8 cellular contexts compared by ENCODE assay signal in genomic region chr13:112588490-112589297, GRCh38. TPM values are rescaled to one million over a fixed set of nuclear protein-coding genes. Genes with fewer than 3 reads are reported as not detected.
DNase-seq lines count a peak whose midpoint lies in the region; ATAC-seq and TF ChIP-seq lines count a peak whose summit lies in the region.

No MANE protein-coding gene starts in this region.

- intact Hi-C loops in posterior cingulate gyrus (cut with DNase I), result loop anchor here (2.0 kb wide), 1 partner anchor 16 kb away; no protein-coding TSS in a partner anchor

- peak overlapping the region; percentile 96 for H3K9ac ChIP-seq in iPS-15b (ENCODE audit: low read depth, low read length)

- peak overlapping the region; percentile 80 for H3K4me3 Mint-ChIP-seq in WTC11
- peak overlapping the region; percentile 90 to 94 for H3K4me3 Mint-ChIP-seq in stimulated activated naive CD8-positive, alpha-beta T cell treated with anti-CD3 and anti-CD28 coated beads, Interleukin-15, amount 100 ng/mL, for 72 hours

- no peaks in the 10 kb centered on the region for H3K9me3 Mint-ChIP-seq in WTC11
- no peaks in the 10 kb centered on the region for H3K9me3 Mint-ChIP-seq in stimulated activated naive CD8-positive, alpha-beta T cell treated with anti-CD3 and anti-CD28 coated beads, Interleukin-15, amount 100 ng/mL, for 72 hours

- POLR2A ChIA-PET in WTC11 (lab: Charles Lee), result interaction anchor here (1.1 to 1.5 kb wide), 2 partner anchors 17 to 123 kb away, joined by 3 read pairs; no protein-coding TSS in a partner anchor

- ATAC-seq in HG03439 (IDR thresholded peaks at IDR 0.05; ENCODE audit: unreplicated experiment), result peak; percentile 1
- ATAC-seq in WTC11, result peak; percentile 11
- ATAC-seq in stimulated activated naive CD8-positive, alpha-beta T cell treated with anti-CD3 and anti-CD28 coated beads, Interleukin-15, amount 100 ng/mL, for 72 hours, result peak; percentile 54

- DNase-seq in AG10803 (ENCODE audit: low read depth) (no peak), WTC11 (ENCODE audit: low spot score) (no peak), posterior cingulate gyrus (no peak), NCI-H446 (lab: John Stamatoyannopoulos, UW) (no peak), AG08396 (ENCODE audit: low spot score) (no peak)
- peak; percentile 40 to 58 for DNase-seq in stimulated activated naive CD8-positive, alpha-beta T cell treated with anti-CD3 and anti-CD28 coated beads, Interleukin-15, amount 100 ng/mL, for 72 hours

- no peaks in the 10 kb centered on the region for H3K27me3 ChIP-seq in iPS-15b (ENCODE audit: control insufficient read depth, insufficient read depth, low read length)

- CTCF ChIA-PET in WTC11 (lab: Charles Lee), result interaction anchor here (1.2 to 1.3 kb wide), 2 partner anchors 17 to 354 kb away, joined by 3 read pairs; no protein-coding TSS in a partner anchor

- TF ChIP-seq CTCF in AG10803 (conservative IDR thresholded peaks at IDR 0.05; ENCODE audit: low read length) (no peak), WTC11 (IDR thresholded peaks at IDR 0.05) (no peak)

- peaks cover 24% of the 10 kb centered on the region for H3K4me1 Mint-ChIP-seq in WTC11
- peaks cover 48% of the 10 kb centered on the region for H3K4me1 Mint-ChIP-seq in stimulated activated naive CD8-positive, alpha-beta T cell treated with anti-CD3 and anti-CD28 coated beads, Interleukin-15, amount 100 ng/mL, for 72 hours

- H3K27me3 Mint-ChIP-seq in WTC11 (ENCODE audit: low read depth), result peaks cover 29% of the 10 kb centered on the region
- H3K27me3 Mint-ChIP-seq in stimulated activated naive CD8-positive, alpha-beta T cell treated with anti-CD3 and anti-CD28 coated beads, Interleukin-15, amount 100 ng/mL, for 72 hours, result no peaks in the 10 kb centered on the region

- H3K4me1 ChIP-seq in iPS-15b (ENCODE audit: control insufficient read depth, insufficient read depth, low read length), result peaks cover 4% of the 10 kb centered on the region

- H3K36me3 Mint-ChIP-seq in WTC11, result no peaks in the 10 kb centered on the region

- H3K4me3 ChIP-seq in AG10803 (ENCODE audit: low read length) (peak overlapping the region; percentile 90), iPS-15b (ENCODE audit: low read depth, low read length) (peak overlapping the region; percentile 88)

- H3K27ac Mint-ChIP-seq in WTC11, result 0 out of 2 replicates have a peak overlapping the region, but pooled peaks have one; percentile 78
- peak overlapping the region; percentile 98 to 100 for H3K27ac Mint-ChIP-seq in stimulated activated naive CD8-positive, alpha-beta T cell treated with anti-CD3 and anti-CD28 coated beads, Interleukin-15, amount 100 ng/mL, for 72 hours

- peaks cover 3% of the 10 kb centered on the region for H3K36me3 ChIP-seq in iPS-15b (ENCODE audit: control insufficient read depth, insufficient read depth, low read length)

- no peaks in the 10 kb centered on the region for H3K9me3 ChIP-seq in iPS-15b (ENCODE audit: control insufficient read depth, insufficient read depth, low read length)

TF ChIP-seq in WTC11, 78 proteins besides CTCF, POLR2A, EP300 and RAD21:
- no peak for TF ChIP-seq CDX4 (CRISPR knock-in tag; IDR thresholded peaks at IDR 0.05; ENCODE audit: borderline replicate concordance)
- peak; percentile 62; the same call in 1 of the 2 replicates for TF ChIP-seq GABPB1 (CRISPR knock-in tag; IDR thresholded peaks at IDR 0.05)
- TF ChIP-seq STAT6 (CRISPR knock-in tag; conservative IDR thresholded peaks at IDR 0.05; ENCODE audit: low read depth), result no peak
- no peak for TF ChIP-seq NR3C1 (CRISPR knock-in tag; conservative IDR thresholded peaks at IDR 0.05; ENCODE audit: low read depth)
- TF ChIP-seq CREM (CRISPR knock-in tag; IDR thresholded peaks at IDR 0.05), result 0 out of 2 replicates have a peak, but pooled peaks have one; percentile 9

RNA-seq across cellular contexts. Expression of gene TUBGCP3, which starts 0.7 kb away (rescaled TPM):
- total RNA-seq in WTC11 (2021), result 29.9 to 32.3 TPM (median 32.1 TPM) in 3 replicates

Comparison
In these comparisons a context has a peak if more than half of its experiments do, and no peak if none do; other contexts are left out.
1. DNase-seq: peak in stimulated activated naive CD8-positive, alpha-beta T cell treated with anti-CD3 and anti-CD28 coated beads, Interleukin-15, amount 100 ng/mL, for 72 hours (2 of 2); none in AG10803 (single experiment), WTC11 (single experiment), posterior cingulate gyrus (0 of 10), NCI-H446 (0 of 2) and AG08396 (single experiment).
2. ATAC-seq: peak in every context shown above with its lines; median percentile 54 in stimulated activated naive CD8-positive, alpha-beta T cell treated with anti-CD3 and anti-CD28 coated beads, Interleukin-15, amount 100 ng/mL, for 72 hours; 11 in WTC11; 1 in HG03439.